1 cellular context compared by ENCODE assay signal in the genomic region with DNA sequence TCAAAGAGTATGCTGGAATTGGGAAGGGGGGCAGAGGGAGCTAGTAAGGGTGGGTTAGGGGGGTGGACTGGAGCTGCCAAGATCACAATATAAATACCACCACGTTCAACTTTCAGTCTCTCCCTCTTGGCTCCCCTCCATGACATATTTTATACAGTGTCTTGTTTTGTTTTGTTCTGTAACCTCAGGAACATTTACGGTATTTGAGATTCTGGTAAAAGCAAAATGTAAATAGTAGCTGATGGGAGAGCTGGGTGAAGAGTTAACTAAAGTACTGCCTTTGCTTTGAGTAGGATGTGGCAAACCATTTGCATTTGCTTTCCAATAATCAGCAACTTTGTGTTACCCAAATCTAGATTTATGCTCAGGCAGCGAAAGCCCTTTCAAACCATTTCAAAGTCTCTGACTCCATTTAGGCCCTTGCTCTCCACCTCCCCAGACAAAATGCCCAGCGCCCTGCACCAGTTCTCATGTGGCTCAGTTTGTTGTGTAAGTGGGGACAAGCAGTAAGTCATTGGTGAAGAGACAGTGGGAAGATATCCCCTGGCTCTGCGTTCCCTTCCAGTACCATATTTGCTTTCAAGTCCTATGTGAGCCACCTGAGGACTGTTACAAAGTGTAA.
TF ChIP-seq lines count a peak whose summit lies in the region.

No MANE protein-coding gene starts in this region.

TF ChIP-seq in HepG2, 621 proteins besides CTCF, POLR2A, EP300 and RAD21:
- no peak for TF ChIP-seq ZBTB25 (CRISPR knock-in tag; IDR thresholded peaks at IDR 0.05)
- TF ChIP-seq ZNF274 (CRISPR knock-in tag; IDR thresholded peaks at IDR 0.05), result no peak
- peak; percentile 28; the same call in 1 of the 2 replicates for TF ChIP-seq ZNF644 (CRISPR knock-in tag; IDR thresholded peaks at IDR 0.05; ENCODE audit: low read depth)
- TF ChIP-seq DNMT3B (CRISPR knock-in tag; conservative IDR thresholded peaks at IDR 0.05), result no peak
- 0 out of 2 replicates have a peak, but pooled peaks have one; percentile 21 for TF ChIP-seq POGZ (CRISPR knock-in tag; IDR thresholded peaks at IDR 0.05)
- TF ChIP-seq, protein P1, sequence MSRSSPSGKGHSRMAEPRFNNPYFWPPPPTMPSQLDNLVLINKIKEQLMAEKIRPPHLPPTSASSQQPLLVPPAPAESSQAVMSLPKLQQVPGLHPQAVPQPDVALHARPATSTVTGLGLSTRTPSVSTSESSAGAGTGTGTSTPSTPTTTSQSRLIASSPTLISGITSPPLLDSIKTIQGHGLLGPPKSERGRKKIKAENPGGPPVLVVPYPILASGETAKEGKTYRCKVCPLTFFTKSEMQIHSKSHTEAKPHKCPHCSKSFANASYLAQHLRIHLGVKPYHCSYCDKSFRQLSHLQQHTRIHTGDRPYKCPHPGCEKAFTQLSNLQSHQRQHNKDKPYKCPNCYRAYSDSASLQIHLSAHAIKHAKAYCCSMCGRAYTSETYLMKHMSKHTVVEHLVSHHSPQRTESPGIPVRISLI (CRISPR knock-in tag; IDR thresholded peaks at IDR 0.05; ENCODE audit: borderline replicate concordance), result no peak
- no peak for TF ChIP-seq SP4 (CRISPR knock-in tag; IDR thresholded peaks at IDR 0.05)
- no peak for TF ChIP-seq ZNF350 (CRISPR knock-in tag; IDR thresholded peaks at IDR 0.05; ENCODE audit: borderline replicate concordance, low read depth)
